In the genomic region with DNA sequence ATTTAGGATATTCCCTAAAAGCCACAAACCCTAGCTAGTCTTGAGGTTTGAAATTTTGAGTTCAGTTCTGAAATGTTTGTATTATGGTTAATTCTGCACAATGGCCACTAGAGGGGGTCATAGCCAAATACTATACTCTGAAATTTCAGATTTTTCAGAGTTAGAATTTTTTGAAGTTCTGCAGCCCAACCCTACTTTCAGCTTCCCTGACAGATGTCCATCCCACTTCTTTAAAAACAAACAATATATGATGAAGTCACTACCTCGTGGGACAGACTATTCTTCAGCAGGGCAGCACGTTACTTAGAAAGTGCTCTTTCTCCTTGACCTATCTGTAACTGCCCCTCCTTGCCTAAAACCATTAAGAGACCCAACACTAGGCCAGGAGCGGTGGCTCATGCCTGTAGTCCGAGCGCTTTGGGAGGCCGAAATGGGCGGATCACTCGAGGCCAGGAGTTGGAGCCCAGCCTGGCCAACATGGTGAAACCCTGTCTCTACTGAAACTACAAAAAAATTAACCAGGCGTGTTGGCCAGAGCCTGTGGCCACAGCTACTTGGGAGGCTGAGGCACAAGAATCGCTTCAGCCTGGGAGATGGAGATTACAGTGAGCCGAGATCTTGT, we compare ENCODE assay signal across 7 cellular contexts. TPM values are rescaled to one million over a fixed set of nuclear protein-coding genes. Genes with fewer than 3 reads are reported as not detected.
DNase-seq lines count a peak whose midpoint lies in the region; ATAC-seq, FAIRE-seq and TF ChIP-seq lines count a peak whose summit lies in the region.

No MANE protein-coding gene starts in this region.

- no peaks in the 10 kb centered on the region for H3K36me3 Mint-ChIP-seq in nephron (ENCODE audit: low read depth)

- peak; percentile 69 to 74 (median 73) for TF ChIP-seq CTCF in nephron (IDR thresholded peaks at IDR 0.05; ENCODE audit: unreplicated experiment in 3 of 3)

- no peak for ATAC-seq in HG03108 (IDR thresholded peaks at IDR 0.05; ENCODE audit: unreplicated experiment)

- DNase-seq in HT1080 (ENCODE audit: low read depth) (peak; percentile 26), RPMI8226 (peak; percentile 55), epidermal melanocyte (ENCODE audit: insufficient read length, low spot score) (peak; percentile 58), DMS114 treated with DMSO at 0.1 percent for 48 hours (lab: John Stamatoyannopoulos, UW; ENCODE audit: unreplicated experiment) (no peak)

- H3K4me1 Mint-ChIP-seq in nephron, result no peaks in the 10 kb centered on the region

- peaks cover 3% of the 10 kb centered on the region for H3K27me3 Mint-ChIP-seq in nephron (ENCODE audit: low read depth)

- H3K9me3 Mint-ChIP-seq in nephron, result no peaks in the 10 kb centered on the region

- H3K27ac Mint-ChIP-seq in nephron, result no peak overlapping the region

- H3K4me3 Mint-ChIP-seq in nephron, result no peak overlapping the region

- FAIRE-seq in G401.6 (lab: Jason Lieb, UNC), result peak; percentile 94

RNA-seq across cellular contexts. Expression of gene PAPOLG, which starts 48.2 kb away (rescaled TPM):
- total RNA-seq in HT1080 (2014; rRNA removed; shearing (Covaris generic)), result 9.1 and 9.6 TPM in 2 replicates
- polyA plus RNA-seq in HT1080 (2015; cell fraction: cytosol; rRNA removed), result 7.0 and 9.8 TPM in 2 replicates
- polyA plus RNA-seq in HT1080 (2015; cell fraction: nucleus; rRNA removed), result 23.5 and 31.1 TPM in 2 replicates
